13 cellular contexts compared by ENCODE assay signal in genomic region chr15:50051344-50051743, GRCh38.
A peak's percentile ranks its signal among the peaks of the same experiment; 100 is the strongest.
DNase-seq lines count a peak whose midpoint lies in the region; ATAC-seq, FAIRE-seq and TF ChIP-seq lines count a peak whose summit lies in the region.
"Had no signal": no experiment of that assay in that cellular context is flagged by ENCODE, and none has a peak within 500 bp of the region (broad histone marks: within the 10 kb centered on the region; RNA-seq: fewer than 3 reads in every experiment).

No MANE protein-coding gene starts in this region.

- FAIRE-seq in HepG2 (lab: Jason Lieb, UNC), result no peak
- peak; percentile 43 for FAIRE-seq in astrocyte (lab: Jason Lieb, UNC)
- FAIRE-seq: GM12892 had no signal

- H3K9ac ChIP-seq in HepG2 (ENCODE audit: insufficient read depth, low read depth, low read length) (no peak overlapping the region), astrocyte (ENCODE audit: low read length) (no peak overlapping the region)
- H3K9ac ChIP-seq: BLaER1 treated with 17β-estradiol and CSF1 and Interleukin-3, amounts not matched to agents 10 nM and 100 nM had no signal

- H3K4me3 ChIP-seq in HepG2 (replicated peaks in 1 of 3; ENCODE audit: insufficient read depth in 1 of 3, low read depth in 2 of 3, low read length in 3 of 3) (no peak overlapping the region), right lobe of liver (no peak overlapping the region), astrocyte (ENCODE audit: insufficient read depth, low read depth, low read length) (no peak overlapping the region), MG63 (no peak overlapping the region)
- H3K4me3 ChIP-seq: BLaER1 treated with 17β-estradiol and CSF1 and Interleukin-3, amounts not matched to agents 10 nM and 100 nM; SJSA1 had no signal

- H4K20me1 ChIP-seq in HepG2 (ENCODE audit: insufficient read depth, low read length) (no peaks in the 10 kb centered on the region), astrocyte (ENCODE audit: insufficient read depth, low read length) (no peaks in the 10 kb centered on the region)
- H4K20me1 ChIP-seq: BLaER1 treated with 17β-estradiol and CSF1 and Interleukin-3, amounts not matched to agents 10 nM and 100 nM had no signal

- BruUV-seq in HepG2 (replicated peaks; lab: Mats Ljungman, UMichigan), result no TSS peak

- ATAC-seq in HepG2 (no peak), right lobe of liver (no peak), natural killer cell (no peak), HG02763 (IDR thresholded peaks at IDR 0.05; ENCODE audit: unreplicated experiment) (no peak)

- H3K9me3 Mint-ChIP-seq in astrocyte (ENCODE audit: unreplicated experiment) (no peaks in the 10 kb centered on the region), natural killer cell (no peaks in the 10 kb centered on the region)

- no peak overlapping the region for H3K27ac Mint-ChIP-seq in astrocyte (ENCODE audit: unreplicated experiment)
- H3K27ac Mint-ChIP-seq in natural killer cell, result peak overlapping the region; percentile 75

- in situ Hi-C loops in HepG2 (cut with HindIII; ENCODE audit: extremely low pct_ligation_motif_present, low pct_unique_long_range_greater_than_20kb), result no loop called here

- H3K27ac ChIP-seq in HepG2 (ENCODE audit: extremely low read length, insufficient read depth, low read length), result no peak overlapping the region
- no peak overlapping the region for H3K27ac ChIP-seq in right lobe of liver
- no peak overlapping the region for H3K27ac ChIP-seq in astrocyte (ENCODE audit: low read depth, low read length)
- H3K27ac ChIP-seq: SJSA1 had no signal

- H3K4me2 ChIP-seq in HepG2 (ENCODE audit: low read depth, low read length), result no peak overlapping the region
- H3K4me2 ChIP-seq in astrocyte (ENCODE audit: low read length), result no peak overlapping the region

- H3K36me3 Mint-ChIP-seq in astrocyte (ENCODE audit: low read depth, unreplicated experiment) (no peaks in the 10 kb centered on the region), natural killer cell (no peaks in the 10 kb centered on the region)

- intact Hi-C loops in HepG2 (cut with micrococcal nuclease; ENCODE audit: unreplicated experiment), result loop anchor here (2.0 kb wide), 1 partner anchor 817 kb away; no protein-coding TSS in a partner anchor
- intact Hi-C loops in right lobe of liver (cut with DNase I), result no loop called here
- intact Hi-C loops in natural killer cell (cut with micrococcal nuclease), result no loop called here

- POLR2A ChIA-PET in HepG2 (lab: Yijun Ruan, JAX), result no interaction called here

- H3K27me3 ChIP-seq in HepG2 (ENCODE audit: control insufficient read depth in 1 of 2, insufficient read depth in 2 of 2, low read length in 2 of 2) (no peaks in the 10 kb centered on the region), right lobe of liver (no peaks in the 10 kb centered on the region), astrocyte (ENCODE audit: insufficient read depth, low read length) (no peaks in the 10 kb centered on the region), MG63 (no peaks in the 10 kb centered on the region)
- H3K27me3 ChIP-seq: BLaER1 treated with 17β-estradiol and CSF1 and Interleukin-3, amounts not matched to agents 10 nM and 100 nM; SJSA1 had no signal

- TF ChIP-seq RAD21 in HepG2 (CRISPR knock-in tag; IDR thresholded peaks at IDR 0.05), result no peak

- no peaks in the 10 kb centered on the region for H3K9me3 ChIP-seq in HepG2 (ENCODE audit: low read length)
- no peaks in the 10 kb centered on the region for H3K9me3 ChIP-seq in right lobe of liver
- H3K9me3 ChIP-seq in astrocyte (ENCODE audit: insufficient read depth, low read depth, low read length), result no peaks in the 10 kb centered on the region
- H3K9me3 ChIP-seq in MG63, result no peaks in the 10 kb centered on the region
- H3K9me3 ChIP-seq: SJSA1 had no signal

- H2AFZ ChIP-seq in HepG2 (ENCODE audit: low read length) (no peak overlapping the region), astrocyte (ENCODE audit: low read depth, low read length) (no peak overlapping the region)

- H3K27me3 Mint-ChIP-seq in astrocyte (ENCODE audit: low read depth, unreplicated experiment) (no peaks in the 10 kb centered on the region), natural killer cell (ENCODE audit: low read depth in 2 of 2) (no peaks in the 10 kb centered on the region)

- TF ChIP-seq POLR2A in HepG2 (IDR thresholded peaks at IDR 0.05; ENCODE audit: insufficient read depth in 1 of 2, low read depth in 2 of 2, low read length in 2 of 2) (no peak), right lobe of liver (IDR thresholded peaks at IDR 0.05) (no peak)

- H3K4me1 Mint-ChIP-seq in astrocyte (ENCODE audit: low read depth, unreplicated experiment), result no peaks in the 10 kb centered on the region
- peaks cover 57 to 71% of the 10 kb centered on the region in 2 donors for H3K4me1 Mint-ChIP-seq in natural killer cell

- no peaks in the 10 kb centered on the region for H3K4me1 ChIP-seq in HepG2 (ENCODE audit: insufficient read depth, low read length)
- no peaks in the 10 kb centered on the region for H3K4me1 ChIP-seq in right lobe of liver
- no peaks in the 10 kb centered on the region for H3K4me1 ChIP-seq in astrocyte (ENCODE audit: insufficient read depth, low read length)

- TF ChIP-seq EP300 in HepG2 (IDR thresholded peaks at IDR 0.05; ENCODE audit: low read depth in 2 of 2, low read length in 2 of 2), result no peak
- no peak for TF ChIP-seq EP300 in HepG2 (CRISPR knock-in tag; IDR thresholded peaks at IDR 0.05; ENCODE audit: borderline replicate concordance)

- DNase-seq in HepG2 (ENCODE audit: low spot score) (no peak), right lobe of liver (no peak), astrocyte (ENCODE audit: low read depth) (no peak), natural killer cell (no peak), cortex of kidney (lab: John Stamatoyannopoulos, UW) (no peak), hypothalamus (lab: John Stamatoyannopoulos, UW) (no peak), MG63 (no peak)
- DNase-seq: 8988T, NCI-H1417 treated with DMSO at 0.1 percent for 48 hours had no signal

- TF ChIP-seq CTCF in HepG2 (CRISPR knock-in tag; IDR thresholded peaks at IDR 0.05) (no peak), right lobe of liver (IDR thresholded peaks at IDR 0.05) (no peak), astrocyte (IDR thresholded peaks at IDR 0.05; ENCODE audit: insufficient read depth, low read depth, low read length) (no peak), natural killer cell (IDR thresholded peaks at IDR 0.05) (no peak)

- H3K36me3 ChIP-seq in HepG2 (replicated peaks in 1 of 2; ENCODE audit: control insufficient read depth in 1 of 2, insufficient read depth in 2 of 2, low read length in 2 of 2), result no peaks in the 10 kb centered on the region
- no peaks in the 10 kb centered on the region for H3K36me3 ChIP-seq in right lobe of liver
- no peaks in the 10 kb centered on the region for H3K36me3 ChIP-seq in astrocyte (ENCODE audit: insufficient read depth, low read length)
- no peaks in the 10 kb centered on the region for H3K36me3 ChIP-seq in MG63
- H3K36me3 ChIP-seq: SJSA1 had no signal

- H3K79me2 ChIP-seq in HepG2 (ENCODE audit: insufficient read depth, low read length) (no peaks in the 10 kb centered on the region), astrocyte (ENCODE audit: insufficient read depth, low read length) (no peaks in the 10 kb centered on the region)

- H3K4me3 Mint-ChIP-seq in astrocyte (ENCODE audit: unreplicated experiment), result no peak overlapping the region
- no peak overlapping the region for H3K4me3 Mint-ChIP-seq in natural killer cell

- WGBS in HepG2 (ENCODE audit: low lambda C conversion rate), result 19% methylated on average over 2 of the region's 2 CpGs
- 52% methylated on average over 2 of the region's 2 CpGs for WGBS in right lobe of liver (ENCODE audit: insufficient coverage, low coverage, low lambda C conversion rate, missing lambda C conversion rate)

- CTCF ChIA-PET in HepG2 (lab: Yijun Ruan, JAX; ENCODE audit: low intra/inter-chr PET ratio, low total read pairs), result no interaction called here

TF ChIP-seq in HepG2, 621 proteins besides CTCF, POLR2A, EP300 and RAD21:
- TF ChIP-seq MAFK (conservative IDR thresholded peaks at IDR 0.05 in 1 of 2, IDR thresholded peaks at IDR 0.05 in 1 of 2; ENCODE audit: low read length in 2 of 2) (peak; percentile 57 to 66), MAFF (IDR thresholded peaks at IDR 0.05; ENCODE audit: low read depth, low read length) (peak; percentile 62; the same call in 1 of the 2 replicates), ZNF678 (CRISPR knock-in tag; IDR thresholded peaks at IDR 0.05) (no peak)
TF ChIP-seq in HepG2: peak in this region for 2.
